Comparison of ENCODE assay signal across 24 cellular contexts in the genomic region with DNA sequence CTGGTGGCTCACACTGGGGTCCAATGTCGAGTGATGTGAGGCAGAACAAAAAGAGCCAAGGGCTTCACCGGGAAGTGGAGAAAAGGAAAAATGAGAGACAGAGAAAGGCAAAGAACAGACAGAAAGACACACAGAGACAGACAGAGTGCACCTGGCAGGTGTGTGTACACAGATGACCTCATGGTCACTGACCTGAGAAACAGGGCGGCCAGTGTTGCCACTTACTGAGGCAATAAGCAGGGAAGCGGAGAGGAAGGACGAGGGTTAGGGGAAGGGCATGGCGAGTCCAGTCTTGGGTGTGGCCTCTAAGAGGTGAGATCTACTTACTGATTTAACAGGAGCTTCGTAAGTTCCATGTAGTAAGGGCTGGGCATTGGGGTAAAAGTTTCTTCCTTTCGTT. TPM values are rescaled to one million over a fixed set of nuclear protein-coding genes. Genes with fewer than 3 reads are reported as not detected.
DNase-seq lines count a peak whose midpoint lies in the region; ATAC-seq and TF ChIP-seq lines count a peak whose summit lies in the region.
"Had no signal": no experiment of that assay in that cellular context is flagged by ENCODE, and none has a peak within 500 bp of the region (broad histone marks: within the 10 kb centered on the region; RNA-seq: fewer than 3 reads in every experiment).

No MANE protein-coding gene starts in this region.

- intact Hi-C loops in IMR-90 (cut with micrococcal nuclease) (no loop called here), left colon (cut with DNase I, micrococcal nuclease) (no loop called here)

- dilution Hi-C loops in IMR-90 (cut with HindIII; ENCODE audit: low sequenced_read_pairs, unreplicated experiment), result no loop called here

- H3K4ac ChIP-seq in IMR-90 (ENCODE audit: low read depth, low read length), result no peak overlapping the region

- no peak for TF ChIP-seq CTCF in IMR-90 (conservative IDR thresholded peaks at IDR 0.05; ENCODE audit: low read depth, low read length)

- H4K20me1 ChIP-seq in IMR-90 (ENCODE audit: insufficient read depth, low read length), result peaks cover 14% of the 10 kb centered on the region; the same call in 1 of the 2 replicates

- H3K9me1 ChIP-seq in IMR-90 (ENCODE audit: insufficient read depth, low read length), result peaks cover 7% of the 10 kb centered on the region

- in situ Hi-C loops in IMR-90 (cut with MboI; ENCODE audit: low sequenced_read_pairs), result no loop called here

- POLR2A ChIA-PET in IMR-90 (lab: Charles Lee; ENCODE audit: unreplicated experiment), result no interaction called here

- peak overlapping the region; percentile 56 for H2AK9ac ChIP-seq in IMR-90 (replicated peaks; ENCODE audit: low read depth, low read length, poor library complexity)

- no peak for TF ChIP-seq POLR2A in IMR-90 (IDR thresholded peaks at IDR 0.05; ENCODE audit: low read depth, low read length)

- no peak overlapping the region for H2BK5ac ChIP-seq in IMR-90 (ENCODE audit: low read depth, low read length, poor library complexity, severe bottlenecking)

- H2AFZ ChIP-seq in IMR-90 (replicated peaks; ENCODE audit: low read length, poor library complexity), result no peak overlapping the region

- no peak overlapping the region for H3K4me2 ChIP-seq in IMR-90 (ENCODE audit: low read depth, low read length)

- ATAC-seq in IMR-90 (ENCODE audit: low read depth), result no peak
- ATAC-seq in left colon, result peak; percentile 82
- ATAC-seq in GM21723 (IDR thresholded peaks at IDR 0.05; ENCODE audit: unreplicated experiment), result no peak
- ATAC-seq: foreskin keratinocyte; stimulated activated effector memory CD8-positive, alpha-beta T cell treated with anti-CD3 and anti-CD28 coated beads, Interleukin-12 subunit alpha, Interleukin-12 subunit beta, amount 100 ng/mL, for 72 hours had no signal

- H3K14ac ChIP-seq in IMR-90 (replicated peaks; ENCODE audit: low read depth, low read length), result no peak overlapping the region

- no peaks in the 10 kb centered on the region for H3K4me1 ChIP-seq in IMR-90 (ENCODE audit: control insufficient read depth, insufficient read depth, low read length)
- H3K4me1 ChIP-seq: ascending aorta, foreskin keratinocyte, pancreas had no signal

- H3K9me3 ChIP-seq in IMR-90 (ENCODE audit: control insufficient read depth, insufficient read depth, low read length), result no peaks in the 10 kb centered on the region
- H3K9me3 ChIP-seq: ascending aorta, MG63, pancreas, thoracic aorta had no signal

- H4K8ac ChIP-seq in IMR-90 (ENCODE audit: low read depth in 2 of 2, low read length in 2 of 2), result no peak overlapping the region

- H3K4me3 ChIP-seq in IMR-90 (ENCODE audit: insufficient read depth, low read depth, low read length), result no peak overlapping the region
- H3K4me3 ChIP-seq: ascending aorta, MG63, pancreas, thoracic aorta had no signal

- no peak for TF ChIP-seq RAD21 in IMR-90 (IDR thresholded peaks at IDR 0.05; ENCODE audit: low read length)

- H3K9ac ChIP-seq in IMR-90 (ENCODE audit: low read depth, low read length), result no peak overlapping the region

- no peak overlapping the region for H4K5ac ChIP-seq in IMR-90 (ENCODE audit: low read depth, low read length)

- no peak overlapping the region for H2BK15ac ChIP-seq in IMR-90 (ENCODE audit: low read depth, low read length)

- CTCF ChIA-PET in IMR-90 (lab: Yijun Ruan, JAX), result no interaction called here

- H3K27me3 ChIP-seq in IMR-90 (ENCODE audit: control insufficient read depth, insufficient read depth, low read length), result no peaks in the 10 kb centered on the region
- H3K27me3 ChIP-seq: ascending aorta, foreskin keratinocyte, MG63, pancreas had no signal

- no peak overlapping the region for H3K27ac ChIP-seq in IMR-90 (ENCODE audit: insufficient read depth, low read length)
- H3K27ac ChIP-seq: ascending aorta, foreskin keratinocyte, HL-60, pancreas, thoracic aorta had no signal

- 93% methylated on average over 3 of the region's 8 CpGs; no CpG with 5 or more reads in 1 of the 2 experiments for WGBS in IMR-90 (ENCODE audit: extremely low coverage in 2 of 2, insufficient read length in 1 of 2), 2 experiments

- no peak overlapping the region for H3K56ac ChIP-seq in IMR-90 (ENCODE audit: extremely low read depth, insufficient read depth, low read length)

- no peak overlapping the region for H3K18ac ChIP-seq in IMR-90 (ENCODE audit: low read depth, low read length)

- no peak overlapping the region for H2BK20ac ChIP-seq in IMR-90 (ENCODE audit: low read depth, low read length)

- H2AK5ac ChIP-seq in IMR-90 (ENCODE audit: low read depth, low read length), result no peak overlapping the region

- no TSS peak for BruUV-seq in IMR-90 (replicated peaks; lab: Mats Ljungman, UMichigan)

- H4K91ac ChIP-seq in IMR-90 (ENCODE audit: insufficient read depth, low read depth, low read length), result no peak overlapping the region

- no peak overlapping the region for H3K23ac ChIP-seq in IMR-90 (ENCODE audit: low read depth, low read length)

- DNase-seq in IMR-90 (no peak), NCI-H2196 (lab: John Stamatoyannopoulos, UW; ENCODE audit: unreplicated experiment) (peak; percentile 54), left colon (peak; percentile 59 to 61), renal cortical epithelial cell (ENCODE audit: low read depth) (peak; percentile 13), NCI-H1048 (lab: John Stamatoyannopoulos, UW) (no peak), iPS-NIHi7 (ENCODE audit: extremely low spot score) (no peak)
- DNase-seq: activated naive CD4-positive, alpha-beta T cell treated with anti-CD3 and anti-CD28 coated beads, Interleukin-2, amount 50 U/mL, for 16 hours; activated T-cell treated with anti-CD3 and anti-CD28 coated beads, Interleukin-2, amount 50 U/mL, for 72 hours; AML-193; foreskin keratinocyte; hippocampal formation; islet precursor cell; mesendoderm; MG63; natural killer cell; NCI-H187; NCI-H446; SW 1271 had no signal

- H2BK120ac ChIP-seq in IMR-90 (ENCODE audit: low read depth, low read length), result no peak overlapping the region

- peaks cover 7 to 35% of the 10 kb centered on the region in 2 experiments; a peak in 3 of 4 replicates for H3K79me1 ChIP-seq in IMR-90 (ENCODE audit: low read depth in 1 of 2, low read length in 2 of 2)

- H3K36me3 ChIP-seq in IMR-90 (ENCODE audit: control insufficient read depth, insufficient read depth, low read length), result peaks cover 14% of the 10 kb centered on the region

TF ChIP-seq in IMR-90, 13 proteins besides CTCF, POLR2A, EP300 and RAD21:
- TF ChIP-seq MXI1 (IDR thresholded peaks at IDR 0.05; ENCODE audit: borderline replicate concordance, low read depth, low read length), result no peak
- no peak for TF ChIP-seq SMC3 (IDR thresholded peaks at IDR 0.05; ENCODE audit: low read depth, low read length)
- TF ChIP-seq RFX5 (IDR thresholded peaks at IDR 0.05; ENCODE audit: low read depth, low read length), result no peak
- no peak for TF ChIP-seq MAZ (IDR thresholded peaks at IDR 0.05; ENCODE audit: borderline replicate concordance, low read depth, low read length)
- no peak for TF ChIP-seq MAFK (IDR thresholded peaks at IDR 0.05; ENCODE audit: low read depth, low read length)
- TF ChIP-seq NFE2L2 (IDR thresholded peaks at IDR 0.05; ENCODE audit: low read depth, low read length), result no peak
- TF ChIP-seq, protein P1, sequence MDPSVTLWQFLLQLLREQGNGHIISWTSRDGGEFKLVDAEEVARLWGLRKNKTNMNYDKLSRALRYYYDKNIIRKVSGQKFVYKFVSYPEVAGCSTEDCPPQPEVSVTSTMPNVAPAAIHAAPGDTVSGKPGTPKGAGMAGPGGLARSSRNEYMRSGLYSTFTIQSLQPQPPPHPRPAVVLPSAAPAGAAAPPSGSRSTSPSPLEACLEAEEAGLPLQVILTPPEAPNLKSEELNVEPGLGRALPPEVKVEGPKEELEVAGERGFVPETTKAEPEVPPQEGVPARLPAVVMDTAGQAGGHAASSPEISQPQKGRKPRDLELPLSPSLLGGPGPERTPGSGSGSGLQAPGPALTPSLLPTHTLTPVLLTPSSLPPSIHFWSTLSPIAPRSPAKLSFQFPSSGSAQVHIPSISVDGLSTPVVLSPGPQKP (IDR thresholded peaks at IDR 0.05; ENCODE audit: borderline replicate concordance, low read depth, low read length), result no peak
- TF ChIP-seq CHD1 (IDR thresholded peaks at IDR 0.05; ENCODE audit: low read depth, low read length), result no peak
- TF ChIP-seq BHLHE40 (IDR thresholded peaks at IDR 0.05; ENCODE audit: low read depth, low read length), result no peak
- TF ChIP-seq FOS (IDR thresholded peaks at IDR 0.05; ENCODE audit: low read depth, low read length), result no peak
- TF ChIP-seq, protein P2, sequence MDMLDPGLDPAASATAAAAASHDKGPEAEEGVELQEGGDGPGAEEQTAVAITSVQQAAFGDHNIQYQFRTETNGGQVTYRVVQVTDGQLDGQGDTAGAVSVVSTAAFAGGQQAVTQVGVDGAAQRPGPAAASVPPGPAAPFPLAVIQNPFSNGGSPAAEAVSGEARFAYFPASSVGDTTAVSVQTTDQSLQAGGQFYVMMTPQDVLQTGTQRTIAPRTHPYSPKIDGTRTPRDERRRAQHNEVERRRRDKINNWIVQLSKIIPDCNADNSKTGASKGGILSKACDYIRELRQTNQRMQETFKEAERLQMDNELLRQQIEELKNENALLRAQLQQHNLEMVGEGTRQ (IDR thresholded peaks at IDR 0.05; ENCODE audit: low read depth, low read length), result no peak
- no peak for TF ChIP-seq CEBPB (IDR thresholded peaks at IDR 0.05; ENCODE audit: low read depth, low read length)
TF ChIP-seq in IMR-90: peak in this region for 0.

RNA-seq across cellular contexts. Expression of a gene that starts 7.5 kb away (rescaled TPM):
- total RNA-seq in IMR-90 (2012; rRNA removed) (12.8 and 13.4 TPM in 2 replicates), left colon (1 to 10 TPM; 3.2 to 5.1 TPM), renal cortical epithelial cell (0.45 and 7.3 TPM in 2 replicates)
- polyA plus RNA-seq in IMR-90 (2012; rRNA removed), result 11.3 and 12.0 TPM in 2 replicates
- 4.0 and 9.5 TPM in 2 replicates for polyA plus RNA-seq in IMR-90 (2012; cell fraction: cytosol; rRNA removed)
- 1.7 and 3.6 TPM in 2 replicates for polyA plus RNA-seq in IMR-90 (2012; cell fraction: nucleus; rRNA removed; ENCODE audit: low replicate concordance)
- total RNA-seq: ascending aorta had no signal

Comparison
In these comparisons a context has a peak if more than half of its experiments do, and no peak if none do; other contexts are left out.
1. DNase-seq: peak in NCI-H2196 (single experiment), left colon (2 of 2) and renal cortical epithelial cell (single experiment); none in IMR-90 (single experiment), NCI-H1048 (single experiment) and iPS-NIHi7 (single experiment).